ENCODE assay signal across 18 cellular contexts in genomic region chr5:128424672-128425071, GRCh38.
"Had no signal": no experiment of that assay in that cellular context is flagged by ENCODE, and none has a peak within 500 bp of the region (broad histone marks: within the 10 kb centered on the region; RNA-seq: fewer than 3 reads in every experiment).

No MANE protein-coding gene starts in this region.

- DNase-seq: activated CD4-positive, alpha-beta T cell treated with anti-CD3 and anti-CD28 coated beads for 1 hour; activated CD4-positive, alpha-beta T cell treated with anti-CD3 and anti-CD28 coated beads, Interleukin-2, amount 50 U/mL, for 48 hours; activated naive CD4-positive, alpha-beta T cell treated with anti-CD3 and anti-CD28 coated beads, Interleukin-2, amount 10 ng/mL, durations not matched to agents 7 days and 5 days; activated T-cell treated with anti-CD3 and anti-CD28 coated beads, Interleukin-2, amount 50 U/mL, for 1 hour; adrenal gland; central memory CD4-positive, alpha-beta T cell; effector memory CD8-positive, alpha-beta T cell; islet precursor cell; mammary epithelial cell; naive B cell; stimulated activated CD4-positive, alpha-beta T cell treated with anti-CD3 and anti-CD28 coated beads, Interleukin-2, amount 100 ng/mL, for 48 hours; T-cell; T-helper 9 cell had no signal

- H3K4me3 ChIP-seq: adrenal gland, right atrium auricular region had no signal

- H3K27ac ChIP-seq: adrenal gland, epithelial cell of prostate, right atrium auricular region had no signal

- H3K36me3 Mint-ChIP-seq: activated naive CD4-positive, alpha-beta T cell treated with anti-CD3 and anti-CD28 coated beads, Interleukin-2, amount 10 ng/mL, durations not matched to agents 7 days and 5 days; naive B cell; stimulated activated memory B cell treated with anti-CD40 and anti-IgM and Interleukin-4, amounts not matched to agents 10 μg/mL and 1 μg/mL and 100 μg/mL, for 72 hours; T-cell had no signal

- H3K9me3 Mint-ChIP-seq: activated naive CD4-positive, alpha-beta T cell treated with anti-CD3 and anti-CD28 coated beads, Interleukin-2, amount 10 ng/mL, durations not matched to agents 7 days and 5 days; dendritic cell treated with granulocyte-macrophage colony-stimulating factor and Interleukin-4, amounts not matched to agents 40 ng/mL and 50 ng/mL, for 4 days; stimulated activated memory B cell treated with anti-CD40 and anti-IgM and Interleukin-4, amounts not matched to agents 10 μg/mL and 1 μg/mL and 100 μg/mL, for 72 hours had no signal

- H3K27me3 Mint-ChIP-seq: activated naive CD4-positive, alpha-beta T cell treated with anti-CD3 and anti-CD28 coated beads, Interleukin-2, amount 10 ng/mL, durations not matched to agents 7 days and 5 days; dendritic cell treated with granulocyte-macrophage colony-stimulating factor and Interleukin-4, amounts not matched to agents 40 ng/mL and 50 ng/mL, for 4 days; effector memory CD8-positive, alpha-beta T cell; naive B cell; stimulated activated memory B cell treated with anti-CD40 and anti-IgM and Interleukin-4, amounts not matched to agents 10 μg/mL and 1 μg/mL and 100 μg/mL, for 72 hours; T-cell had no signal

- ATAC-seq: effector memory CD8-positive, alpha-beta T cell; left lobe of liver; stimulated activated memory B cell treated with anti-CD40 and anti-IgM and Interleukin-4, amounts not matched to agents 10 μg/mL and 1 μg/mL and 100 μg/mL, for 72 hours; T-cell had no signal

- H3K4me1 ChIP-seq: adrenal gland, right atrium auricular region had no signal

- H3K36me3 ChIP-seq: adrenal gland, right atrium auricular region had no signal

- H3K27me3 ChIP-seq: adrenal gland, right atrium auricular region had no signal

- H3K27ac Mint-ChIP-seq: activated naive CD4-positive, alpha-beta T cell treated with anti-CD3 and anti-CD28 coated beads, Interleukin-2, amount 10 ng/mL, durations not matched to agents 7 days and 5 days; dendritic cell treated with granulocyte-macrophage colony-stimulating factor and Interleukin-4, amounts not matched to agents 40 ng/mL and 50 ng/mL, for 4 days; effector memory CD8-positive, alpha-beta T cell; naive B cell; stimulated activated memory B cell treated with anti-CD40 and anti-IgM and Interleukin-4, amounts not matched to agents 10 μg/mL and 1 μg/mL and 100 μg/mL, for 72 hours; T-cell had no signal

- H3K4me3 Mint-ChIP-seq: activated naive CD4-positive, alpha-beta T cell treated with anti-CD3 and anti-CD28 coated beads, Interleukin-2, amount 10 ng/mL, durations not matched to agents 7 days and 5 days; dendritic cell treated with granulocyte-macrophage colony-stimulating factor and Interleukin-4, amounts not matched to agents 40 ng/mL and 50 ng/mL, for 4 days; effector memory CD8-positive, alpha-beta T cell; naive B cell; stimulated activated memory B cell treated with anti-CD40 and anti-IgM and Interleukin-4, amounts not matched to agents 10 μg/mL and 1 μg/mL and 100 μg/mL, for 72 hours; T-cell had no signal

- H3K4me1 Mint-ChIP-seq: activated naive CD4-positive, alpha-beta T cell treated with anti-CD3 and anti-CD28 coated beads, Interleukin-2, amount 10 ng/mL, durations not matched to agents 7 days and 5 days; naive B cell; stimulated activated memory B cell treated with anti-CD40 and anti-IgM and Interleukin-4, amounts not matched to agents 10 μg/mL and 1 μg/mL and 100 μg/mL, for 72 hours; T-cell had no signal

- H3K9me3 ChIP-seq: adrenal gland, right atrium auricular region had no signal
